ENCODE assay signal across 14 cellular contexts in the genomic region with DNA sequence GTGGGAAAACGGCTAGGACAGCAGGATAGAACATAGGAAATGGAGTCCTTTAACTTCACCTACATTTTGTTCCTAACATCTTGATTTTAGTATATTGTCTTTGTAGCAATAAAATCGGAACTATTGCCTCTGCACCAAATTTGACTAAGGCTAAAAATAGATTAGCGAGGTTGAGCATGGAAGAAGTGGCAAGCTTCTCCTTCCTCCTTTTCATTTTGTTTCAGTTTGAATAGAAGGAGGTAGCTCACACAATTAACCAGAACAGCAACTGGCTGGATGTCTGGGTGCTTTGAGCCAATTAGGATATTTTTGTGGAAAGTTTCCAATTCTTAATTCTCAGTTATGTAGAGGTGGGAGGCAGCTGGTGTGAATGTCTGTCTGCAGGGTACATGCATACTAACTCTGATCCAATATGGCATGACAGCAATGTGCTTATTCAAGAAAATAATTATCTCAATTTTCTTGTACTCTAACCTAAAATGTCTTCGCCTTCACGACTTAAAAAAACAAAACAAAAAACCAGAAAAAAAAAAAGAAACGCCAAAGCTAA. TPM values are rescaled to one million over a fixed set of nuclear protein-coding genes. Genes with fewer than 3 reads are reported as not detected.
DNase-seq lines count a peak whose midpoint lies in the region; ATAC-seq and TF ChIP-seq lines count a peak whose summit lies in the region.
"Had no signal": no experiment of that assay in that cellular context is flagged by ENCODE, and none has a peak within 500 bp of the region (broad histone marks: within the 10 kb centered on the region; RNA-seq: fewer than 3 reads in every experiment).

No MANE protein-coding gene starts in this region.

- ATAC-seq in Right ventricle myocardium superior (ENCODE audit: poor library complexity) (no peak), upper lobe of right lung (no peak)
- ATAC-seq: gastrocnemius medialis, left cardiac atrium had no signal

- DNase-seq in left ventricle myocardium inferior (no peak), Right ventricle myocardium superior (no peak), SIG-M5 (lab: John Stamatoyannopoulos, UW) (peak; percentile 16), upper lobe of right lung (no peak), neural progenitor cell (ENCODE audit: low spot score) (no peak), NCI-H510A treated with DMSO at 0.1 percent for 48 hours (lab: John Stamatoyannopoulos, UW) (no peak)
- DNase-seq in effector memory CD4-positive, alpha-beta T cell = no peak
- DNase-seq in activated CD4-positive, CD25-positive, alpha-beta regulatory T cell (lab: John Stamatoyannopoulos, UW) = no peak
- DNase-seq: gastrocnemius medialis, left cardiac atrium, NCI-H524 had no signal

- H3K36me3 ChIP-seq in left ventricle myocardium inferior (no peaks in the 10 kb centered on the region), upper lobe of right lung (no peaks in the 10 kb centered on the region), neural progenitor cell (no peaks in the 10 kb centered on the region)
- no peaks in the 10 kb centered on the region for H3K36me3 ChIP-seq in effector memory CD4-positive, alpha-beta T cell (ENCODE audit: control insufficient read depth, insufficient read depth, low read length)
- H3K36me3 ChIP-seq: gastrocnemius medialis had no signal

- H3K79me2 ChIP-seq in neural progenitor cell (ENCODE audit: low read depth) = no peaks in the 10 kb centered on the region

- peaks cover 3% of the 10 kb centered on the region for H3K36me3 Mint-ChIP-seq in neural progenitor cell

- no peak overlapping the region for H3K27ac Mint-ChIP-seq in neural progenitor cell

- peaks cover 10% of the 10 kb centered on the region for H3K4me1 Mint-ChIP-seq in neural progenitor cell

- H3K27me3 ChIP-seq in left ventricle myocardium inferior (ENCODE audit: low read depth) (no peaks in the 10 kb centered on the region), upper lobe of right lung (no peaks in the 10 kb centered on the region), neural progenitor cell (peaks cover 10% of the 10 kb centered on the region)
- no peaks in the 10 kb centered on the region for H3K27me3 ChIP-seq in effector memory CD4-positive, alpha-beta T cell (replicated peaks; ENCODE audit: control insufficient read depth, insufficient read depth, low read length, poor library complexity, severe bottlenecking)
- H3K27me3 ChIP-seq: gastrocnemius medialis, neutrophil had no signal

- no peak overlapping the region for H3K9ac ChIP-seq in neural progenitor cell

- intact Hi-C loops in left ventricle myocardium inferior (cut with micrococcal nuclease) (no loop called here), Right ventricle myocardium superior (cut with DNase I) (no loop called here), upper lobe of right lung (cut with DNase I) (no loop called here)

- peaks cover 11% of the 10 kb centered on the region for H3F3A ChIP-seq in neural progenitor cell (ENCODE audit: low read depth)

- TF ChIP-seq CTCF in left ventricle myocardium inferior (IDR thresholded peaks at IDR 0.05; ENCODE audit: borderline replicate concordance) (no peak), upper lobe of right lung (IDR thresholded peaks at IDR 0.05) (no peak), neural progenitor cell (IDR thresholded peaks at IDR 0.05) (no peak)

- H3K27me3 Mint-ChIP-seq in neural progenitor cell (ENCODE audit: insufficient read depth, low read depth) = peaks cover 12% of the 10 kb centered on the region

- H3K9me3 Mint-ChIP-seq in neural progenitor cell = no peaks in the 10 kb centered on the region

- H3K4me1 ChIP-seq in left ventricle myocardium inferior (peaks cover 28% of the 10 kb centered on the region), upper lobe of right lung (peaks cover 7% of the 10 kb centered on the region), neural progenitor cell (no peaks in the 10 kb centered on the region)
- H3K4me1 ChIP-seq in effector memory CD4-positive, alpha-beta T cell (ENCODE audit: control insufficient read depth, insufficient read depth, low read length, poor library complexity, severe bottlenecking) = peaks cover 20% of the 10 kb centered on the region

- no peaks in the 10 kb centered on the region for H4K20me1 ChIP-seq in neural progenitor cell (ENCODE audit: low read depth)

- H3K4me3 ChIP-seq in left ventricle myocardium inferior (no peak overlapping the region), upper lobe of right lung (no peak overlapping the region), neural progenitor cell (no peak overlapping the region)
- H3K4me3 ChIP-seq in effector memory CD4-positive, alpha-beta T cell (ENCODE audit: insufficient read depth, low read depth, low read length, poor library complexity, severe bottlenecking) = peak overlapping the region; percentile 3
- H3K4me3 ChIP-seq: gastrocnemius medialis, SJSA1, smooth muscle cell had no signal

- H3K4me3 Mint-ChIP-seq in neural progenitor cell = no peak overlapping the region

- no peak overlapping the region for H3K4me2 ChIP-seq in neural progenitor cell
- H3K4me2 ChIP-seq: smooth muscle cell had no signal

- H3K27ac ChIP-seq in left ventricle myocardium inferior (replicated peaks) (peak overlapping the region; percentile 20), upper lobe of right lung (peak overlapping the region; percentile 24), neural progenitor cell (no peak overlapping the region)
- H3K27ac ChIP-seq in effector memory CD4-positive, alpha-beta T cell (ENCODE audit: insufficient read depth, low read length, poor library complexity, severe bottlenecking) = peak overlapping the region; percentile 29
- H3K27ac ChIP-seq: neutrophil, SJSA1 had no signal

- no peak overlapping the region for H2AFZ ChIP-seq in neural progenitor cell (replicated peaks)

- no peaks in the 10 kb centered on the region for H3K9me3 ChIP-seq in left ventricle myocardium inferior (replicated peaks)
- no peaks in the 10 kb centered on the region for H3K9me3 ChIP-seq in effector memory CD4-positive, alpha-beta T cell (ENCODE audit: control insufficient read depth, low read length)
- no peaks in the 10 kb centered on the region for H3K9me3 ChIP-seq in upper lobe of right lung
- H3K9me3 ChIP-seq in neural progenitor cell (ENCODE audit: low read depth) = no peaks in the 10 kb centered on the region
- H3K9me3 ChIP-seq: gastrocnemius medialis, neutrophil had no signal

RNA-seq across cellular contexts. Expression of a gene that starts 3.1 kb away (rescaled TPM):
- total RNA-seq in left ventricle myocardium inferior (46.0 TPM), Right ventricle myocardium superior (54.2 TPM), upper lobe of right lung (48.9 TPM), neural progenitor cell (ENCODE audit: low replicate concordance) (10.3 and 12.7 TPM in 2 replicates)
